8 cellular contexts compared by ENCODE assay signal in genomic region chr19:43524922-43525835, GRCh38. TPM values are rescaled to one million over a fixed set of nuclear protein-coding genes. Genes with fewer than 3 reads are reported as not detected.
A peak's percentile ranks its signal among the peaks of the same experiment; 100 is the strongest.
DNase-seq lines count a peak whose midpoint lies in the region; ATAC-seq, FAIRE-seq and TF ChIP-seq lines count a peak whose summit lies in the region.

No MANE protein-coding gene starts in this region.

- H3K4me3 ChIP-seq in K562 (no peak overlapping the region), iPS-18c (ENCODE audit: insufficient read depth, low read depth, low read length) (peak overlapping the region; percentile 72; the same call in 1 of the 2 replicates), sigmoid colon (peak overlapping the region; percentile 58 to 83 (median 82))

- H4K20me1 ChIP-seq in K562 (replicated peaks; ENCODE audit: control insufficient read depth, insufficient read depth, low read length) = no peaks in the 10 kb centered on the region

- H3K9ac ChIP-seq in K562 (ENCODE audit: insufficient read depth in 1 of 2, low read depth in 2 of 2, low read length in 2 of 2) = peak overlapping the region in 1 of 2 experiments; percentile 67; a peak in 1 of 4 replicates

- H3K9me1 ChIP-seq in K562 (ENCODE audit: control insufficient read depth, insufficient read depth, low read length) = no peaks in the 10 kb centered on the region

- no peak overlapping the region for H3K27ac ChIP-seq in K562 (ENCODE audit: extremely low read depth, low read depth, low read length)
- H3K27ac ChIP-seq in sigmoid colon = peak overlapping the region; percentile 80 to 88 (median 88)

- H3K27me3 ChIP-seq in K562 (ENCODE audit: control insufficient read depth in 2 of 2, insufficient read depth in 2 of 2, low read length in 2 of 2) (no peaks in the 10 kb centered on the region), sigmoid colon (no peaks in the 10 kb centered on the region)

- TF ChIP-seq RAD21 in K562 (CRISPR knock-in tag; conservative IDR thresholded peaks at IDR 0.05 in 1 of 2, IDR thresholded peaks at IDR 0.05 in 1 of 2) = no peak

- H2AFZ ChIP-seq in K562 (ENCODE audit: low read depth, low read length) = no peak overlapping the region

- H3K79me2 ChIP-seq in K562 (ENCODE audit: control insufficient read depth, insufficient read depth, low read length) = no peaks in the 10 kb centered on the region

- H3K9me3 ChIP-seq in K562 (replicated peaks; ENCODE audit: control insufficient read depth, insufficient read depth, low read depth, low read length) (no peaks in the 10 kb centered on the region), iPS-18c (ENCODE audit: control insufficient read depth, insufficient read depth, low read length) (no peaks in the 10 kb centered on the region), sigmoid colon (no peaks in the 10 kb centered on the region)

- TF ChIP-seq POLR2A in K562 (conservative IDR thresholded peaks at IDR 0.05) = no peak
- TF ChIP-seq POLR2A in sigmoid colon (IDR thresholded peaks at IDR 0.05) = no peak

- no peak for FAIRE-seq in K562 (lab: Jason Lieb, UNC)

- H3K36me3 ChIP-seq in K562 (ENCODE audit: control insufficient read depth, insufficient read depth, low read length) (no peaks in the 10 kb centered on the region), sigmoid colon (peaks cover 0 to 7% (median 0%) of the 10 kb centered on the region in 4 donors)

- ATAC-seq in GM18907 (IDR thresholded peaks at IDR 0.05; ENCODE audit: unreplicated experiment) = peak; percentile 43
- ATAC-seq in K562 = no peak
- no peak for ATAC-seq in HG03175 (IDR thresholded peaks at IDR 0.05; ENCODE audit: unreplicated experiment)

- TF ChIP-seq EP300 in K562 (IDR thresholded peaks at IDR 0.05; ENCODE audit: low read length) (no peak), sigmoid colon (IDR thresholded peaks at IDR 0.05) (no peak)

- in situ Hi-C loops in K562 (cut with MboI) = no loop called here

- no TSS peak for BruUV-seq in K562 (replicated peaks; lab: Mats Ljungman, UMichigan)

- POLR2A ChIA-PET in K562 (lab: Yijun Ruan, JAX) = interaction anchor here (0.6 to 1.2 kb wide), 2 partner anchors 34 to 127 kb away, joined by 3 read pairs; no protein-coding TSS in a partner anchor

- CTCF ChIA-PET in K562 (lab: Yijun Ruan, JAX; ENCODE audit: low intra/inter-chr PET ratio) = no interaction called here

- intact Hi-C loops in K562 (cut with micrococcal nuclease) (no loop called here), sigmoid colon (cut with DNase I) (loop anchor here (2.0 to 5.0 kb wide), 2 partner anchors 20 to 63 kb away; partner anchors contain the start of gene PHLDB3)

- H3K4me1 ChIP-seq in K562 (replicated peaks in 1 of 2; ENCODE audit: control insufficient read depth in 2 of 2, insufficient read depth in 2 of 2, low read length in 2 of 2) (peaks cover 5 to 31% of the 10 kb centered on the region in 2 experiments; a peak in 4 of 5 replicates), sigmoid colon (peaks cover 0 to 33% (median 29%) of the 10 kb centered on the region in 4 donors)

- 0 out of 2 replicates have a peak overlapping the region, but pooled peaks have one; percentile 1 for H3K4me2 ChIP-seq in K562 (ENCODE audit: insufficient read depth, low read length)

- 59% methylated on average over 11 of the region's 12 CpGs for WGBS in K562 (ENCODE audit: insufficient coverage, low coverage, missing lambda C conversion rate)
- whole genome bisulfite sequencing in sigmoid colon, 2 donors = 4 to 8% methylated on average over 12 of the region's 12 CpGs

- DNase-seq in 8988T (peak; percentile 41), OCI-M1 (lab: John Stamatoyannopoulos, UW) (peak; percentile 42), K562 (ENCODE audit: extremely low read depth in 1 of 4, low spot score in 3 of 4) (peak in 1 of 4 experiments; percentile 3), sigmoid colon (peak; percentile 75), NCI-H2081 (lab: John Stamatoyannopoulos, UW) (no peak)

- TF ChIP-seq CTCF in K562 (IDR thresholded peaks at IDR 0.05 in 2 of 3, conservative IDR thresholded peaks at IDR 0.05 in 1 of 3; ENCODE audit: insufficient read depth in 2 of 3, low read depth in 1 of 3, low read length in 3 of 3) (no peak), sigmoid colon (IDR thresholded peaks at IDR 0.05) (no peak)

RNA-seq across cellular contexts. Expression of gene ETHE1, which starts 1.8 kb away (rescaled TPM):
- total RNA-seq in K562 (2011; cell fraction: chromatin; rRNA removed; ENCODE audit: low replicate concordance) = 5.9 and 15.8 TPM in 2 replicates
- 20.1 and 21.7 TPM in 2 replicates for total RNA-seq in K562 (2011; cell fraction: nucleolus; rRNA removed)
- 11.6 and 14.7 TPM in 2 replicates for total RNA-seq in K562 (2011; cell fraction: nucleoplasm; rRNA removed)
- total RNA-seq in K562 (2014; rRNA removed) (15.7 and 17.1 TPM in 2 replicates), K562 (2014; rRNA removed; fragmentation: Illumina TruSeq; extraction: Trizol) (5.2 and 5.9 TPM in 2 replicates), K562 (2015; rRNA removed; fragmentation: Illumina TruSeq; extraction: Trizol) (8.8 and 10.2 TPM in 2 replicates), K562 (2021) (9.1 and 13.0 TPM in 2 replicates), sigmoid colon (10 to 100 TPM; 40.7 to 57.9 (median 52.1) TPM)
- polyA plus RNA-seq in K562 (2011; rRNA removed) (17.3 and 28.5 TPM in 2 replicates), K562 (2014; fragmentation: Illumina TruSeq; extraction: Trizol) (10.2 and 13.8 TPM in 2 replicates), K562 (2014; fragmentation: Nextera tagmentation; extraction: Ambion mirVana) (1 to 10 TPM; 2.9 to 5.4 TPM), K562 (2014; rRNA removed) (19.1 and 21.0 TPM in 2 replicates), sigmoid colon (100 to 1,000 TPM; 429 to 575 (median 512) TPM)
- 36.7 and 38.1 TPM in 2 replicates for polyA plus RNA-seq in K562 (2011; cell fraction: cytosol; rRNA removed)
- polyA plus RNA-seq in K562 (2011; cell fraction: nucleus; rRNA removed) = 28.8 and 29.7 TPM in 2 replicates
- 15.5 and 28.0 TPM in 2 replicates for polyA plus RNA-seq in K562 (2012)
- polyA minus RNA-seq in K562 (2011; rRNA and poly(A)+ RNA removed) = 12.5 and 13.7 TPM in 2 replicates
- 9.9 and 10.0 TPM in 2 replicates for polyA minus RNA-seq in K562 (2011; cell fraction: cytosol; rRNA and poly(A)+ RNA removed)
- polyA minus RNA-seq in K562 (2011; cell fraction: nucleus; rRNA and poly(A)+ RNA removed) = 10.8 and 14.2 TPM in 2 replicates

RNA-seq across cellular contexts. Expression of gene ZNF575, which starts 7.8 kb away (rescaled TPM):
- total RNA-seq in K562 (2011; cell fraction: chromatin; rRNA removed; ENCODE audit: low replicate concordance) = not detected in 2 replicates
- not detected in 2 replicates for total RNA-seq in K562 (2011; cell fraction: nucleolus; rRNA removed)
- not detected in 2 replicates for total RNA-seq in K562 (2011; cell fraction: nucleoplasm; rRNA removed)
- total RNA-seq in K562 (2014; rRNA removed) = 0.32 and 0.37 TPM in 2 replicates
- not detected in 2 replicates for total RNA-seq in K562 (2014; rRNA removed; fragmentation: Illumina TruSeq; extraction: Trizol)
- total RNA-seq in K562 (2015; rRNA removed; fragmentation: Illumina TruSeq; extraction: Trizol) = not detected in 2 replicates
- total RNA-seq in K562 (2021) = 0.20 and 0.72 TPM in 2 replicates
- 0.03 TPM in 1 of 2 replicates, not detected in the other for polyA plus RNA-seq in K562 (2011; rRNA removed)
- 0.06 TPM in 1 of 2 replicates, not detected in the other for polyA plus RNA-seq in K562 (2011; cell fraction: cytosol; rRNA removed)
- 0.06 and 0.31 TPM in 2 replicates for polyA plus RNA-seq in K562 (2011; cell fraction: nucleus; rRNA removed)
- polyA plus RNA-seq in K562 (2012) = 0.25 and 0.65 TPM in 2 replicates
- polyA plus RNA-seq in K562 (2014; fragmentation: Illumina TruSeq; extraction: Trizol) = not detected in 2 replicates
- not detected for polyA plus RNA-seq in K562 (2014; fragmentation: Nextera tagmentation; extraction: Ambion mirVana)
- polyA plus RNA-seq in K562 (2014; rRNA removed) = 0.98 and 1.4 TPM in 2 replicates
- polyA minus RNA-seq in K562 (2011; rRNA and poly(A)+ RNA removed) = not detected in 2 replicates
- not detected in 2 replicates for polyA minus RNA-seq in K562 (2011; cell fraction: cytosol; rRNA and poly(A)+ RNA removed)
- not detected in 2 replicates for polyA minus RNA-seq in K562 (2011; cell fraction: nucleus; rRNA and poly(A)+ RNA removed)
- under 1 TPM in 1 of 4 donors, not detected in 3; 0.14 TPM for total RNA-seq in sigmoid colon
- 1 to 10 TPM; 4.0 to 4.2 (median 4.2) TPM for polyA plus RNA-seq in sigmoid colon

RNA-seq across cellular contexts. Expression of gene PHLDB3, which starts 20.6 kb away (rescaled TPM):
- total RNA-seq in K562 (2011; cell fraction: chromatin; rRNA removed; ENCODE audit: low replicate concordance) = 14.2 and 34.8 TPM in 2 replicates
- 26.8 and 32.0 TPM in 2 replicates for total RNA-seq in K562 (2011; cell fraction: nucleolus; rRNA removed)
- 21.6 and 22.4 TPM in 2 replicates for total RNA-seq in K562 (2011; cell fraction: nucleoplasm; rRNA removed)
- total RNA-seq in K562 (2014; rRNA removed) (23.5 and 28.0 TPM in 2 replicates), K562 (2014; rRNA removed; fragmentation: Illumina TruSeq; extraction: Trizol) (1.1 and 1.6 TPM in 2 replicates), K562 (2015; rRNA removed; fragmentation: Illumina TruSeq; extraction: Trizol) (5.4 and 6.4 TPM in 2 replicates), K562 (2021) (11.8 and 12.7 TPM in 2 replicates), sigmoid colon (10 to 100 TPM in 2 of 4 donors, 1 to 10 TPM in 2; 5.7 to 12.5 (median 10.1) TPM)
- polyA plus RNA-seq in K562 (2011; rRNA removed) (3.5 and 6.1 TPM in 2 replicates), K562 (2014; fragmentation: Illumina TruSeq; extraction: Trizol) (3.9 and 6.7 TPM in 2 replicates), K562 (2014; fragmentation: Nextera tagmentation; extraction: Ambion mirVana) (under 1 TPM; 0.04 to 0.06 TPM), K562 (2014; rRNA removed) (5.2 and 11.4 TPM in 2 replicates), sigmoid colon (10 to 100 TPM in 1 of 3 donors, 1 to 10 TPM in 2; 6.5 to 16.0 (median 9.0) TPM)
- polyA plus RNA-seq in K562 (2011; cell fraction: cytosol; rRNA removed) = 4.1 and 7.2 TPM in 2 replicates
- polyA plus RNA-seq in K562 (2011; cell fraction: nucleus; rRNA removed) = 14.5 and 21.6 TPM in 2 replicates
- 6.0 and 10.5 TPM in 2 replicates for polyA plus RNA-seq in K562 (2012)
- polyA minus RNA-seq in K562 (2011; rRNA and poly(A)+ RNA removed) = 2.2 and 2.6 TPM in 2 replicates
- polyA minus RNA-seq in K562 (2011; cell fraction: cytosol; rRNA and poly(A)+ RNA removed) = 6.7 and 8.9 TPM in 2 replicates
- 11.0 and 13.3 TPM in 2 replicates for polyA minus RNA-seq in K562 (2011; cell fraction: nucleus; rRNA and poly(A)+ RNA removed)

RNA-seq across cellular contexts. Expression of gene XRCC1, which starts 50.1 kb away (rescaled TPM):
- 25.5 and 58.8 TPM in 2 replicates for total RNA-seq in K562 (2011; cell fraction: chromatin; rRNA removed; ENCODE audit: low replicate concordance)
- total RNA-seq in K562 (2011; cell fraction: nucleolus; rRNA removed) = 39.7 and 51.4 TPM in 2 replicates
- total RNA-seq in K562 (2011; cell fraction: nucleoplasm; rRNA removed) = 27.4 and 37.4 TPM in 2 replicates
- total RNA-seq in K562 (2014; rRNA removed) (31.5 and 40.2 TPM in 2 replicates), K562 (2014; rRNA removed; fragmentation: Illumina TruSeq; extraction: Trizol) (10.4 and 13.7 TPM in 2 replicates), K562 (2015; rRNA removed; fragmentation: Illumina TruSeq; extraction: Trizol) (24.4 and 24.9 TPM in 2 replicates), K562 (2021) (24.9 and 27.9 TPM in 2 replicates), sigmoid colon (10 to 100 TPM; 15.1 to 31.8 (median 24.0) TPM)
- polyA plus RNA-seq in K562 (2011; rRNA removed) (21.8 and 23.3 TPM in 2 replicates), K562 (2014; fragmentation: Illumina TruSeq; extraction: Trizol) (36.9 and 37.0 TPM in 2 replicates), K562 (2014; fragmentation: Nextera tagmentation; extraction: Ambion mirVana) (1 to 10 TPM; 1.5 to 5.2 TPM), K562 (2014; rRNA removed) (33.8 and 34.9 TPM in 2 replicates), sigmoid colon (10 to 100 TPM in 2 of 3 donors, 1 to 10 TPM in 1; 8.8 to 19.9 (median 10.2) TPM)
- 24.3 and 42.9 TPM in 2 replicates for polyA plus RNA-seq in K562 (2011; cell fraction: cytosol; rRNA removed)
- polyA plus RNA-seq in K562 (2011; cell fraction: nucleus; rRNA removed) = 24.5 and 33.4 TPM in 2 replicates
- 32.0 and 53.8 TPM in 2 replicates for polyA plus RNA-seq in K562 (2012)
- 15.2 and 24.9 TPM in 2 replicates for polyA minus RNA-seq in K562 (2011; rRNA and poly(A)+ RNA removed)
- 20.2 and 26.3 TPM in 2 replicates for polyA minus RNA-seq in K562 (2011; cell fraction: cytosol; rRNA and poly(A)+ RNA removed)
- polyA minus RNA-seq in K562 (2011; cell fraction: nucleus; rRNA and poly(A)+ RNA removed) = 17.1 and 18.3 TPM in 2 replicates

RNA-seq across cellular contexts. Expression of gene PINLYP, which starts 50.4 kb away (rescaled TPM):
- total RNA-seq in K562 (2011; cell fraction: chromatin; rRNA removed; ENCODE audit: low replicate concordance) = 0.30 and 1.1 TPM in 2 replicates
- total RNA-seq in K562 (2011; cell fraction: nucleolus; rRNA removed) = 0.66 and 1.0 TPM in 2 replicates
- total RNA-seq in K562 (2011; cell fraction: nucleoplasm; rRNA removed) = 0.76 and 0.95 TPM in 2 replicates
- total RNA-seq in K562 (2014; rRNA removed) (1.1 TPM in 2 replicates), K562 (2014; rRNA removed; fragmentation: Illumina TruSeq; extraction: Trizol) (1.1 and 1.7 TPM in 2 replicates), K562 (2015; rRNA removed; fragmentation: Illumina TruSeq; extraction: Trizol) (2.2 and 2.7 TPM in 2 replicates), K562 (2021) (1.00 and 2.4 TPM in 2 replicates), sigmoid colon (10 to 100 TPM in 3 of 4 donors, 1 to 10 TPM in 1; 6.6 to 21.0 (median 13.3) TPM)
- polyA plus RNA-seq in K562 (2011; rRNA removed) (1.0 and 1.5 TPM in 2 replicates), K562 (2014; fragmentation: Illumina TruSeq; extraction: Trizol) (2.8 and 4.7 TPM in 2 replicates), K562 (2014; fragmentation: Nextera tagmentation; extraction: Ambion mirVana) (1 to 10 TPM; 4.6 to 6.0 TPM), K562 (2014; rRNA removed) (6.7 and 8.0 TPM in 2 replicates), sigmoid colon (10 to 100 TPM in 1 of 3 donors, 1 to 10 TPM in 2; 1.4 to 10.8 (median 3.7) TPM)
- polyA plus RNA-seq in K562 (2011; cell fraction: cytosol; rRNA removed) = 0.73 and 1.8 TPM in 2 replicates
- 0.51 and 0.56 TPM in 2 replicates for polyA plus RNA-seq in K562 (2011; cell fraction: nucleus; rRNA removed)
- polyA plus RNA-seq in K562 (2012) = 3.9 and 4.2 TPM in 2 replicates
- polyA minus RNA-seq in K562 (2011; rRNA and poly(A)+ RNA removed) = 0.11 and 0.24 TPM in 2 replicates
- not detected in 2 replicates for polyA minus RNA-seq in K562 (2011; cell fraction: cytosol; rRNA and poly(A)+ RNA removed)
- polyA minus RNA-seq in K562 (2011; cell fraction: nucleus; rRNA and poly(A)+ RNA removed) = 0.67 TPM in 1 of 2 replicates, not detected in the other

Comparison
In these comparisons a context has a peak if more than half of its experiments do, and no peak if none do; other contexts are left out.
1. DNase-seq: peak in 8988T (single experiment), OCI-M1 (single experiment) and sigmoid colon (single experiment); none in NCI-H2081 (0 of 2).